20 cellular contexts compared by ENCODE assay signal in genomic region chr11:65156926-65157325, GRCh38. TPM values are rescaled to one million over a fixed set of nuclear protein-coding genes. Genes with fewer than 3 reads are reported as not detected.
DNase-seq lines count a peak whose midpoint lies in the region; ATAC-seq and TF ChIP-seq lines count a peak whose summit lies in the region.
"Had no signal": no experiment of that assay in that cellular context is flagged by ENCODE, and none has a peak within 500 bp of the region (broad histone marks: within the 10 kb centered on the region; RNA-seq: fewer than 3 reads in every experiment).

No MANE protein-coding gene starts in this region.

- POLR2A ChIA-PET in activated naive CD8-positive, alpha-beta T cell treated with anti-CD3 and anti-CD28 coated beads, Interleukin-2, amount 10 ng/mL, durations not matched to agents 7 days and 5 days (lab: Charles Lee): interaction anchor here (1.5 kb wide), 1 partner anchor 21 kb away, joined by 5 read pairs; no protein-coding TSS in a partner anchor

- peaks cover 20% of the 10 kb centered on the region for H3K4me1 Mint-ChIP-seq in activated naive CD8-positive, alpha-beta T cell treated with anti-CD3 and anti-CD28 coated beads, Interleukin-2, amount 10 ng/mL, durations not matched to agents 7 days and 5 days
- no peaks in the 10 kb centered on the region for H3K4me1 Mint-ChIP-seq in activated naive CD8-positive, alpha-beta T cell treated with anti-CD3 and anti-CD28 coated beads for 36 hours
- H3K4me1 Mint-ChIP-seq in dendritic cell treated with granulocyte-macrophage colony-stimulating factor and Interleukin-4, amounts not matched to agents 40 ng/mL and 50 ng/mL, for 4 days (ENCODE audit: low read depth): peaks cover 26% of the 10 kb centered on the region
- H3K4me1 Mint-ChIP-seq: CD4-positive, alpha-beta memory T cell had no signal

- no peaks in the 10 kb centered on the region for H4K20me1 ChIP-seq in osteoblast (ENCODE audit: insufficient read depth, low read length)
- H4K20me1 ChIP-seq: BLaER1 treated with 17β-estradiol and CSF1 and Interleukin-3, amounts not matched to agents 10 nM and 100 nM had no signal

- H3K36me3 ChIP-seq in spleen (no peaks in the 10 kb centered on the region), osteoblast (ENCODE audit: insufficient read depth, low read length) (no peaks in the 10 kb centered on the region)
- H3K36me3 ChIP-seq: BE2C; BLaER1 treated with 17β-estradiol and CSF1 and Interleukin-3, amounts not matched to agents 10 nM and 100 nM had no signal

- H3K27ac Mint-ChIP-seq in activated naive CD8-positive, alpha-beta T cell treated with anti-CD3 and anti-CD28 coated beads, Interleukin-2, amount 10 ng/mL, durations not matched to agents 7 days and 5 days: peak overlapping the region; percentile 54
- no peak overlapping the region for H3K27ac Mint-ChIP-seq in activated naive CD8-positive, alpha-beta T cell treated with anti-CD3 and anti-CD28 coated beads for 36 hours
- peak overlapping the region; percentile 63 for H3K27ac Mint-ChIP-seq in dendritic cell treated with granulocyte-macrophage colony-stimulating factor and Interleukin-4, amounts not matched to agents 40 ng/mL and 50 ng/mL, for 4 days
- H3K27ac Mint-ChIP-seq: CD4-positive, alpha-beta memory T cell had no signal

- DNase-seq in activated naive CD8-positive, alpha-beta T cell treated with anti-CD3 and anti-CD28 coated beads, Interleukin-2, amount 10 ng/mL, durations not matched to agents 7 days and 5 days: no peak
- no peak for DNase-seq in activated naive CD8-positive, alpha-beta T cell treated with anti-CD3 and anti-CD28 coated beads for 36 hours
- DNase-seq in spleen (peak; percentile 41), osteoblast (ENCODE audit: insufficient read length, low spot score, missing footprints) (no peak), DMS79 (lab: John Stamatoyannopoulos, UW) (no peak)
- DNase-seq: 8988T; ACHN; BE2C; Calu3; CD4-positive, alpha-beta memory T cell; COR-L47; DMS53; DND-41; GM23248; H7; HCEC 1CT had no signal

- peaks cover 12% of the 10 kb centered on the region for H3K27me3 Mint-ChIP-seq in activated naive CD8-positive, alpha-beta T cell treated with anti-CD3 and anti-CD28 coated beads, Interleukin-2, amount 10 ng/mL, durations not matched to agents 7 days and 5 days
- H3K27me3 Mint-ChIP-seq in activated naive CD8-positive, alpha-beta T cell treated with anti-CD3 and anti-CD28 coated beads for 36 hours: peaks cover 7% of the 10 kb centered on the region
- no peaks in the 10 kb centered on the region for H3K27me3 Mint-ChIP-seq in dendritic cell treated with granulocyte-macrophage colony-stimulating factor and Interleukin-4, amounts not matched to agents 40 ng/mL and 50 ng/mL, for 4 days

- no peak for ATAC-seq in activated naive CD8-positive, alpha-beta T cell treated with anti-CD3 and anti-CD28 coated beads, Interleukin-2, amount 10 ng/mL, durations not matched to agents 7 days and 5 days (ENCODE audit: low read depth)
- ATAC-seq: A549 had no signal

- no peaks in the 10 kb centered on the region for H3K36me3 Mint-ChIP-seq in activated naive CD8-positive, alpha-beta T cell treated with anti-CD3 and anti-CD28 coated beads, Interleukin-2, amount 10 ng/mL, durations not matched to agents 7 days and 5 days
- no peaks in the 10 kb centered on the region for H3K36me3 Mint-ChIP-seq in activated naive CD8-positive, alpha-beta T cell treated with anti-CD3 and anti-CD28 coated beads for 36 hours
- no peaks in the 10 kb centered on the region for H3K36me3 Mint-ChIP-seq in dendritic cell treated with granulocyte-macrophage colony-stimulating factor and Interleukin-4, amounts not matched to agents 40 ng/mL and 50 ng/mL, for 4 days (ENCODE audit: low read depth)
- H3K36me3 Mint-ChIP-seq: CD4-positive, alpha-beta memory T cell had no signal

- no peak for TF ChIP-seq POLR2A in spleen (IDR thresholded peaks at IDR 0.05)

- WGBS in spleen, 5 donors: 87 to 93% (median 88%) methylated on average over 3 of the region's 3 CpGs

- TF ChIP-seq CTCF in spleen (IDR thresholded peaks at IDR 0.05 in 8 of 11, conservative IDR thresholded peaks at IDR 0.05 in 3 of 11) (no peak), osteoblast (IDR thresholded peaks at IDR 0.05; ENCODE audit: extremely low read depth, low read depth, low read length) (no peak)

- intact Hi-C loops in dendritic cell treated with granulocyte-macrophage colony-stimulating factor and Interleukin-4, amounts not matched to agents 40 ng/mL and 50 ng/mL, for 4 days (cut with micrococcal nuclease): no loop called here
- intact Hi-C loops in spleen (cut with DNase I; ENCODE audit: low total_unique reads): no loop called here

- H3K4me3 ChIP-seq in spleen (no peak overlapping the region), osteoblast (ENCODE audit: insufficient read depth, low read length) (no peak overlapping the region)
- H3K4me3 ChIP-seq: A549; BLaER1 treated with 17β-estradiol and CSF1 and Interleukin-3, amounts not matched to agents 10 nM and 100 nM; GM23248 had no signal

- H3K27me3 ChIP-seq in spleen (replicated peaks in 1 of 7) (no peaks in the 10 kb centered on the region), osteoblast (ENCODE audit: insufficient read depth, low read length) (no peaks in the 10 kb centered on the region)
- H3K27me3 ChIP-seq: BE2C; BLaER1 treated with 17β-estradiol and CSF1 and Interleukin-3, amounts not matched to agents 10 nM and 100 nM had no signal

- no peaks in the 10 kb centered on the region for H3K79me2 ChIP-seq in osteoblast (ENCODE audit: insufficient read depth, low read length)

- H3K4me1 ChIP-seq in spleen: peaks cover 0 to 8% (median 3%) of the 10 kb centered on the region in 6 donors
- H3K4me1 ChIP-seq in osteoblast (ENCODE audit: insufficient read depth, low read length): peaks cover 6% of the 10 kb centered on the region
- H3K4me1 ChIP-seq: A549, BE2C had no signal

- no peak overlapping the region for H2AFZ ChIP-seq in osteoblast (ENCODE audit: low read length)
- H2AFZ ChIP-seq: GM23248 had no signal

- no peaks in the 10 kb centered on the region for H3K9me3 ChIP-seq in spleen
- H3K9me3 ChIP-seq in osteoblast (ENCODE audit: low read depth, low read length): no peaks in the 10 kb centered on the region
- H3K9me3 ChIP-seq: A549; BE2C; BLaER1 treated with 17β-estradiol and CSF1 and Interleukin-3, amounts not matched to agents 10 nM and 100 nM had no signal

- H3K4me2 ChIP-seq in osteoblast (ENCODE audit: insufficient read depth, low read length): no peak overlapping the region
- H3K4me2 ChIP-seq: A549; BLaER1 treated with 17β-estradiol and CSF1 and Interleukin-3, amounts not matched to agents 10 nM and 100 nM had no signal

- H3K9me3 Mint-ChIP-seq in activated naive CD8-positive, alpha-beta T cell treated with anti-CD3 and anti-CD28 coated beads, Interleukin-2, amount 10 ng/mL, durations not matched to agents 7 days and 5 days: no peaks in the 10 kb centered on the region
- H3K9me3 Mint-ChIP-seq in activated naive CD8-positive, alpha-beta T cell treated with anti-CD3 and anti-CD28 coated beads for 36 hours: no peaks in the 10 kb centered on the region
- H3K9me3 Mint-ChIP-seq in dendritic cell treated with granulocyte-macrophage colony-stimulating factor and Interleukin-4, amounts not matched to agents 40 ng/mL and 50 ng/mL, for 4 days: no peaks in the 10 kb centered on the region
- H3K9me3 Mint-ChIP-seq: CD4-positive, alpha-beta memory T cell had no signal

- no peak overlapping the region for H3K27ac ChIP-seq in spleen
- no peak overlapping the region for H3K27ac ChIP-seq in osteoblast (ENCODE audit: low read depth, low read length)
- H3K27ac ChIP-seq: A549; BLaER1 treated with 17β-estradiol and CSF1 and Interleukin-3, amounts not matched to agents 10 nM and 100 nM; GM23248 had no signal

- H3K4me3 Mint-ChIP-seq in activated naive CD8-positive, alpha-beta T cell treated with anti-CD3 and anti-CD28 coated beads, Interleukin-2, amount 10 ng/mL, durations not matched to agents 7 days and 5 days: no peak overlapping the region
- H3K4me3 Mint-ChIP-seq in activated naive CD8-positive, alpha-beta T cell treated with anti-CD3 and anti-CD28 coated beads for 36 hours: no peak overlapping the region
- H3K4me3 Mint-ChIP-seq in dendritic cell treated with granulocyte-macrophage colony-stimulating factor and Interleukin-4, amounts not matched to agents 40 ng/mL and 50 ng/mL, for 4 days: no peak overlapping the region
- H3K4me3 Mint-ChIP-seq: CD4-positive, alpha-beta memory T cell had no signal

RNA-seq across cellular contexts. Expression of gene SPDYC, which starts 13.1 kb away (rescaled TPM):
- not detected for total RNA-seq in activated naive CD8-positive, alpha-beta T cell treated with anti-CD3 and anti-CD28 coated beads, Interleukin-2, amount 10 ng/mL, durations not matched to agents 7 days and 5 days
- not detected for total RNA-seq in activated naive CD8-positive, alpha-beta T cell treated with anti-CD3 and anti-CD28 coated beads for 36 hours
- total RNA-seq in spleen (not detected), osteoblast (not detected in 2 replicates)
- polyA plus RNA-seq in spleen: under 1 TPM in 1 of 3 donors, not detected in 2; 0.11 TPM
- total RNA-seq: Calu3; CD4-positive, alpha-beta memory T cell; GM23248; H1 had no signal
- polyA plus RNA-seq: A549; CD4-positive, alpha-beta memory T cell; GM23248 had no signal

RNA-seq across cellular contexts. Expression of gene SYVN1, which starts 22.6 kb away (rescaled TPM):
- total RNA-seq in activated naive CD8-positive, alpha-beta T cell treated with anti-CD3 and anti-CD28 coated beads, Interleukin-2, amount 10 ng/mL, durations not matched to agents 7 days and 5 days: 10 to 100 TPM; 43.4 to 45.1 TPM
- total RNA-seq in activated naive CD8-positive, alpha-beta T cell treated with anti-CD3 and anti-CD28 coated beads for 36 hours: 10 to 100 TPM; 27.5 to 29.3 TPM
- total RNA-seq in spleen: 100 to 1,000 TPM in 5 of 7 donors, 10 to 100 TPM in 2; 90.9 to 152 (median 110) TPM
- polyA plus RNA-seq in spleen: 10 to 100 TPM; 35.1 to 62.8 (median 53.6) TPM
- 10.3 and 11.9 TPM in 2 replicates for total RNA-seq in osteoblast

RNA-seq across cellular contexts. Expression of gene CAPN1, which starts 24.8 kb away (rescaled TPM):
- total RNA-seq in activated naive CD8-positive, alpha-beta T cell treated with anti-CD3 and anti-CD28 coated beads, Interleukin-2, amount 10 ng/mL, durations not matched to agents 7 days and 5 days: 100 to 1,000 TPM; 164 to 174 TPM
- total RNA-seq in activated naive CD8-positive, alpha-beta T cell treated with anti-CD3 and anti-CD28 coated beads for 36 hours: 10 to 100 TPM; 57.9 to 66.7 TPM
- 100 to 1,000 TPM; 135 to 203 (median 161) TPM for total RNA-seq in spleen
- polyA plus RNA-seq in spleen: 100 to 1,000 TPM in 1 of 3 donors, 10 to 100 TPM in 2; 61.6 to 111 (median 73.3) TPM
- 102 and 116 TPM in 2 replicates for total RNA-seq in osteoblast

RNA-seq across cellular contexts. Expression of gene MRPL49, which starts 34.8 kb away (rescaled TPM):
- total RNA-seq in activated naive CD8-positive, alpha-beta T cell treated with anti-CD3 and anti-CD28 coated beads, Interleukin-2, amount 10 ng/mL, durations not matched to agents 7 days and 5 days: 10 to 100 TPM; 50.7 to 53.6 TPM
- 100 to 1,000 TPM in 1 of 2 experiments, 10 to 100 TPM in 1; 99.9 to 100 TPM for total RNA-seq in activated naive CD8-positive, alpha-beta T cell treated with anti-CD3 and anti-CD28 coated beads for 36 hours
- 10 to 100 TPM; 31.9 to 51.2 (median 40.8) TPM for total RNA-seq in spleen
- 10 to 100 TPM; 20.0 to 42.4 (median 30.8) TPM for polyA plus RNA-seq in spleen
- 37.4 and 41.6 TPM in 2 replicates for total RNA-seq in osteoblast

RNA-seq across cellular contexts. Expression of gene FAU, which starts 35.0 kb away (rescaled TPM):
- total RNA-seq in activated naive CD8-positive, alpha-beta T cell treated with anti-CD3 and anti-CD28 coated beads, Interleukin-2, amount 10 ng/mL, durations not matched to agents 7 days and 5 days: 1,000 to 10,000 TPM; 1,110 to 1,162 TPM
- total RNA-seq in activated naive CD8-positive, alpha-beta T cell treated with anti-CD3 and anti-CD28 coated beads for 36 hours: 1,000 to 10,000 TPM; 1,087 to 1,097 TPM
- 1,000 to 10,000 TPM in 1 of 7 donors, 100 to 1,000 TPM in 6; 528 to 1,008 (median 809) TPM for total RNA-seq in spleen
- 1,000 to 10,000 TPM; 1,501 to 2,170 (median 2,090) TPM for polyA plus RNA-seq in spleen
- total RNA-seq in osteoblast: 94.3 and 118 TPM in 2 replicates
